Comparison of ENCODE assay signal across 13 cellular contexts in genomic region chr12:122874081-122874480, GRCh38. TPM values are rescaled to one million over a fixed set of nuclear protein-coding genes. Genes with fewer than 3 reads are reported as not detected.
DNase-seq lines count a peak whose midpoint lies in the region; ATAC-seq and TF ChIP-seq lines count a peak whose summit lies in the region.
"Had no signal": no experiment of that assay in that cellular context is flagged by ENCODE, and none has a peak within 500 bp of the region (broad histone marks: within the 10 kb centered on the region; RNA-seq: fewer than 3 reads in every experiment).

No MANE protein-coding gene starts in this region.

- H3K4me3 ChIP-seq in BLaER1 treated with 17β-estradiol and CSF1 and Interleukin-3, amounts not matched to agents 10 nM and 100 nM: 0 out of 20 replicates have a peak overlapping the region, but pooled peaks of 1 of the 10 experiments have one; percentile 67

- DNase-seq in T-cell: peak in 27 of 34 experiments; percentile 25 to 59 (median 47)
- DNase-seq in posterior vena cava (ENCODE audit: low spot score): peak; percentile 72
- no peak for DNase-seq in cerebellar cortex (ENCODE audit: low spot score)
- no peak for DNase-seq in GM19238 (ENCODE audit: insufficient read length, low spot score)
- DNase-seq: COR-L47, NCI-H69, T-helper 9 cell had no signal

- peak overlapping the region; percentile 92 to 99 (median 96) for H3K4me2 ChIP-seq in BLaER1 treated with 17β-estradiol and CSF1 and Interleukin-3, amounts not matched to agents 10 nM and 100 nM

- peaks cover 92 to 98% (median 97%) of the 10 kb centered on the region in 10 experiments for H3K4me1 ChIP-seq in BLaER1 treated with 17β-estradiol and CSF1 and Interleukin-3, amounts not matched to agents 10 nM and 100 nM

- no peaks in the 10 kb centered on the region for H3K9me3 ChIP-seq in BLaER1 treated with 17β-estradiol and CSF1 and Interleukin-3, amounts not matched to agents 10 nM and 100 nM (replicated peaks in 1 of 11)

- peak overlapping the region in 7 of 11 experiments; percentile 86 to 92 (median 90); a peak in 12 of 22 replicates for H3K9ac ChIP-seq in BLaER1 treated with 17β-estradiol and CSF1 and Interleukin-3, amounts not matched to agents 10 nM and 100 nM
- H3K9ac ChIP-seq: parathyroid adenoma had no signal

- POLR2A ChIA-PET in T-cell (lab: Charles Lee): interaction anchor here in 1 of 2 donors (0.7 kb wide), 1 partner anchor 152 kb away, joined by 5 read pairs; no protein-coding TSS in a partner anchor

- intact Hi-C loops in posterior vena cava (cut with DNase I): no loop called here

- H4K20me1 ChIP-seq in BLaER1 treated with 17β-estradiol and CSF1 and Interleukin-3, amounts not matched to agents 10 nM and 100 nM: peaks cover 29 to 100% (median 71%) of the 10 kb centered on the region in 11 experiments; a peak in 21 of 22 replicates

- H3K4me3 Mint-ChIP-seq in T-cell (peak overlapping the region; percentile 28 to 83 (median 46)), brain (peak overlapping the region in 3 of 5 experiments; percentile 10 to 84 (median 84))
- H3K4me3 Mint-ChIP-seq: stimulated activated memory B cell treated with anti-CD40 and anti-IgM and Interleukin-4, amounts not matched to agents 10 μg/mL and 1 μg/mL and 100 μg/mL, for 72 hours had no signal

- H3K36me3 ChIP-seq in BLaER1 treated with 17β-estradiol and CSF1 and Interleukin-3, amounts not matched to agents 10 nM and 100 nM: peaks cover 15 to 34% (median 22%) of the 10 kb centered on the region in 11 experiments; a peak in 21 of 22 replicates

- H3K36me3 Mint-ChIP-seq in T-cell (peaks cover 28% of the 10 kb centered on the region), brain (peaks cover 18% of the 10 kb centered on the region)

- H3K4me1 Mint-ChIP-seq in T-cell: peaks cover 85 to 94% (median 91%) of the 10 kb centered on the region in 3 donors
- peaks cover 96% of the 10 kb centered on the region for H3K4me1 Mint-ChIP-seq in brain

- no peak for TF ChIP-seq CTCF in brain (conservative IDR thresholded peaks at IDR 0.05)

- H3K27ac ChIP-seq in BLaER1 treated with 17β-estradiol and CSF1 and Interleukin-3, amounts not matched to agents 10 nM and 100 nM: peak overlapping the region in 7 of 11 experiments; percentile 85 to 97 (median 94); a peak in 12 of 22 replicates

- ATAC-seq in T-cell (replicated peaks in 1 of 4) (peak; percentile 72 to 77 (median 74)), HG03175 (IDR thresholded peaks at IDR 0.05; ENCODE audit: unreplicated experiment) (no peak), GM19035 (IDR thresholded peaks at IDR 0.05; ENCODE audit: unreplicated experiment) (no peak)
- ATAC-seq: stimulated activated memory B cell treated with anti-CD40 and anti-IgM and Interleukin-4, amounts not matched to agents 10 μg/mL and 1 μg/mL and 100 μg/mL, for 72 hours had no signal

- H3K27me3 Mint-ChIP-seq in T-cell: no peaks in the 10 kb centered on the region
- H3K27me3 Mint-ChIP-seq in brain: no peaks in the 10 kb centered on the region
- H3K27me3 Mint-ChIP-seq: stimulated activated memory B cell treated with anti-CD40 and anti-IgM and Interleukin-4, amounts not matched to agents 10 μg/mL and 1 μg/mL and 100 μg/mL, for 72 hours had no signal

- H3K27me3 ChIP-seq in BLaER1 treated with 17β-estradiol and CSF1 and Interleukin-3, amounts not matched to agents 10 nM and 100 nM: peaks cover 0 to 11% (median 0%) of the 10 kb centered on the region in 11 experiments; a peak in 3 of 22 replicates

- H3K9me3 Mint-ChIP-seq in T-cell: no peaks in the 10 kb centered on the region
- no peaks in the 10 kb centered on the region for H3K9me3 Mint-ChIP-seq in brain
- H3K9me3 Mint-ChIP-seq: stimulated activated memory B cell treated with anti-CD40 and anti-IgM and Interleukin-4, amounts not matched to agents 10 μg/mL and 1 μg/mL and 100 μg/mL, for 72 hours had no signal

- CTCF ChIA-PET in T-cell (lab: Charles Lee): interaction anchor here (0.7 to 1.0 kb wide), 2 partner anchors 14 to 88 kb away, joined by 8 to 9 read pairs; no protein-coding TSS in a partner anchor

- peak overlapping the region; percentile 97 to 99 for H3K27ac Mint-ChIP-seq in T-cell
- peak overlapping the region; percentile 92 to 99 (median 97) for H3K27ac Mint-ChIP-seq in brain

RNA-seq across cellular contexts. Expression of gene VPS37B, which starts 21.8 kb away (rescaled TPM):
- total RNA-seq in T-cell (10 to 100 TPM; 25.9 to 85.8 (median 34.6) TPM), posterior vena cava (10 to 100 TPM; 18.3 to 22.3 TPM)
- 17.2 TPM for polyA plus RNA-seq in brain (ENCODE audit: insufficient read depth, low read depth, low replicate concordance)

RNA-seq across cellular contexts. Expression of gene HIP1R, which starts 38.8 kb away (rescaled TPM):
- total RNA-seq in T-cell (100 to 1,000 TPM; 108 to 123 (median 116) TPM), posterior vena cava (10 to 100 TPM; 12.8 to 19.3 TPM)
- 66.9 TPM for polyA plus RNA-seq in brain (ENCODE audit: insufficient read depth, low read depth, low replicate concordance)

Comparison
In these comparisons a context has a peak if more than half of its experiments do, and no peak if none do; other contexts are left out.
1. ATAC-seq: peak in T-cell (4 of 4); none in HG03175 (single experiment) and GM19035 (single experiment).
2. DNase-seq: peak in T-cell (27 of 34) and posterior vena cava (single experiment); none in cerebellar cortex (single experiment) and GM19238 (single experiment).
3. RNA of gene HIP1R, which starts 38.8 kb away (total RNA-seq): 108 to 123 TPM in T-cell; 12.8 to 19.3 TPM in posterior vena cava; every median in the first group is over 4 times any median in the second.